Comparison of ENCODE assay signal across 28 cellular contexts in genomic region chr18:36825526-36825925, GRCh38.
"Had no signal": no experiment of that assay in that cellular context is flagged by ENCODE, and none has a peak within 500 bp of the region (broad histone marks: within the 10 kb centered on the region; RNA-seq: fewer than 3 reads in every experiment).

No MANE protein-coding gene starts in this region.

- H3K4me3 Mint-ChIP-seq: dendritic cell treated with granulocyte-macrophage colony-stimulating factor and Interleukin-4, amounts not matched to agents 40 ng/mL and 50 ng/mL, for 4 days; effector memory CD8-positive, alpha-beta T cell; endodermal cell had no signal

- H3K4me1 ChIP-seq: colonic mucosa had no signal

- H3K27ac Mint-ChIP-seq: dendritic cell treated with granulocyte-macrophage colony-stimulating factor and Interleukin-4, amounts not matched to agents 40 ng/mL and 50 ng/mL, for 4 days; effector memory CD8-positive, alpha-beta T cell; endodermal cell had no signal

- H3K9me3 ChIP-seq: colonic mucosa, esophagus muscularis mucosa, esophagus squamous epithelium, gastrocnemius medialis, gastroesophageal sphincter, heart left ventricle, heart right ventricle had no signal

- H3K4me2 ChIP-seq: hepatocyte had no signal

- H3K4me3 ChIP-seq: colonic mucosa, coronary artery, dorsolateral prefrontal cortex, esophagus muscularis mucosa, esophagus squamous epithelium, gastrocnemius medialis, gastroesophageal sphincter, heart left ventricle, heart right ventricle, hepatocyte had no signal

- H3K9me3 Mint-ChIP-seq: dendritic cell treated with granulocyte-macrophage colony-stimulating factor and Interleukin-4, amounts not matched to agents 40 ng/mL and 50 ng/mL, for 4 days; effector memory CD8-positive, alpha-beta T cell; endodermal cell had no signal

- H3K27ac ChIP-seq: colonic mucosa, coronary artery, dorsolateral prefrontal cortex, epithelial cell of prostate, esophagus muscularis mucosa, esophagus squamous epithelium, foreskin keratinocyte, gastrocnemius medialis, gastroesophageal sphincter, heart left ventricle, heart right ventricle, hepatocyte had no signal

- H2AFZ ChIP-seq: hepatocyte had no signal

- H3K36me3 ChIP-seq: colonic mucosa, gastrocnemius medialis had no signal

- FAIRE-seq: colon, endometrium, frontal cortex had no signal

- ATAC-seq: effector memory CD8-positive, alpha-beta T cell; esophagus mucosa; foreskin keratinocyte; gastrocnemius medialis; gastroesophageal sphincter; heart left ventricle; heart right ventricle had no signal

- H3K27me3 Mint-ChIP-seq: dendritic cell treated with granulocyte-macrophage colony-stimulating factor and Interleukin-4, amounts not matched to agents 40 ng/mL and 50 ng/mL, for 4 days; effector memory CD8-positive, alpha-beta T cell had no signal

- DNase-seq: colonic mucosa; cortex of kidney; dorsolateral prefrontal cortex; effector CD4-positive, alpha-beta T cell; effector CD8-positive, alpha-beta T cell; effector memory CD4-positive, alpha-beta T cell; effector memory CD8-positive, alpha-beta T cell; endodermal cell; erythroblast; esophagus squamous epithelium; foreskin fibroblast; foreskin keratinocyte; foreskin melanocyte; gastrocnemius medialis; glutamatergic neuron; head of caudate nucleus; heart left ventricle; heart right ventricle had no signal

- H3K27me3 ChIP-seq: colonic mucosa, dorsolateral prefrontal cortex, esophagus muscularis mucosa, esophagus squamous epithelium, foreskin keratinocyte, gastrocnemius medialis, gastroesophageal sphincter, heart left ventricle, heart right ventricle, hepatocyte had no signal
